In genomic region chr3:186942168-186942567, GRCh38 we compare ENCODE assay signal across 18 cellular contexts.
"Had no signal": no experiment of that assay in that cellular context is flagged by ENCODE, and none has a peak within 500 bp of the region (broad histone marks: within the 10 kb centered on the region; RNA-seq: fewer than 3 reads in every experiment).

No MANE protein-coding gene starts in this region.

- DNase-seq: activated CD4-positive, alpha-beta T cell treated with anti-CD3 and anti-CD28 coated beads, Interleukin-2, amount 10 ng/mL, durations not matched to agents 24 days and 14 days; activated CD8-positive, alpha-beta memory T cell treated with anti-CD3 and anti-CD28 coated beads, Interleukin-2, amount 50 U/mL, for 48 hours; activated gamma-delta T cell treated with Interleukin-2 at 50 U/mL for 16 hours; activated naive CD8-positive, alpha-beta T cell treated with anti-CD3 and anti-CD28 coated beads for 36 hours; activated T-cell treated with anti-CD3 and anti-CD28 coated beads, Interleukin-2, amount 50 U/mL, for 72 hours; brain microvascular endothelial cell; cerebellar nuclear complex; effector memory CD4-positive, alpha-beta T cell; left colon; naive thymus-derived CD8-positive, alpha-beta T cell; pancreas; stimulated activated naive B cell treated with anti-CD40 and anti-IgM and Interleukin-4, amounts not matched to agents 10 μg/mL and 1 μg/mL and 100 μg/mL, for 72 hours; T-helper 17 cell had no signal

- H3K27ac ChIP-seq: brain microvascular endothelial cell, epithelial cell of prostate, pancreas had no signal

- H3K27me3 Mint-ChIP-seq: activated CD4-positive, alpha-beta T cell treated with anti-CD3 and anti-CD28 coated beads, Interleukin-2, amount 10 ng/mL, durations not matched to agents 24 days and 14 days; activated naive CD8-positive, alpha-beta T cell treated with anti-CD3 and anti-CD28 coated beads for 36 hours; dendritic cell treated with granulocyte-macrophage colony-stimulating factor and Interleukin-4, amounts not matched to agents 40 ng/mL and 50 ng/mL, for 4 days; memory B cell; naive thymus-derived CD8-positive, alpha-beta T cell; stimulated activated naive B cell treated with anti-CD40 and anti-IgM and Interleukin-4, amounts not matched to agents 10 μg/mL and 1 μg/mL and 100 μg/mL, for 72 hours; T-helper 17 cell; type B pancreatic cell had no signal

- H3K36me3 ChIP-seq: brain microvascular endothelial cell, pancreas had no signal

- H3K9me3 ChIP-seq: pancreas had no signal

- H3K4me3 ChIP-seq: pancreas had no signal

- H3K27me3 ChIP-seq: brain microvascular endothelial cell, pancreas had no signal

- H3K9me3 Mint-ChIP-seq: activated CD4-positive, alpha-beta T cell treated with anti-CD3 and anti-CD28 coated beads, Interleukin-2, amount 10 ng/mL, durations not matched to agents 24 days and 14 days; activated naive CD8-positive, alpha-beta T cell treated with anti-CD3 and anti-CD28 coated beads for 36 hours; activated T-cell treated with anti-CD3 and anti-CD28 coated beads, Interleukin-2, amount 50 U/mL, for 72 hours; dendritic cell treated with granulocyte-macrophage colony-stimulating factor and Interleukin-4, amounts not matched to agents 40 ng/mL and 50 ng/mL, for 4 days; memory B cell; naive thymus-derived CD8-positive, alpha-beta T cell; stimulated activated naive B cell treated with anti-CD40 and anti-IgM and Interleukin-4, amounts not matched to agents 10 μg/mL and 1 μg/mL and 100 μg/mL, for 72 hours had no signal

- H3K27ac Mint-ChIP-seq: activated CD4-positive, alpha-beta T cell treated with anti-CD3 and anti-CD28 coated beads, Interleukin-2, amount 10 ng/mL, durations not matched to agents 24 days and 14 days; activated naive CD8-positive, alpha-beta T cell treated with anti-CD3 and anti-CD28 coated beads for 36 hours; activated T-cell treated with anti-CD3 and anti-CD28 coated beads, Interleukin-2, amount 50 U/mL, for 72 hours; dendritic cell treated with granulocyte-macrophage colony-stimulating factor and Interleukin-4, amounts not matched to agents 40 ng/mL and 50 ng/mL, for 4 days; stimulated activated naive B cell treated with anti-CD40 and anti-IgM and Interleukin-4, amounts not matched to agents 10 μg/mL and 1 μg/mL and 100 μg/mL, for 72 hours; type B pancreatic cell had no signal

- ATAC-seq: activated T-cell treated with anti-CD3 and anti-CD28 coated beads, Interleukin-2, amount 50 U/mL, for 72 hours; naive thymus-derived CD8-positive, alpha-beta T cell; pancreas; SK-N-SH treated with all-trans-retinoic acid at 6 μM for 48 hours; stimulated activated naive B cell treated with anti-CD40 and anti-IgM and Interleukin-4, amounts not matched to agents 10 μg/mL and 1 μg/mL and 100 μg/mL, for 72 hours; T-helper 17 cell had no signal

- H3K4me3 Mint-ChIP-seq: activated CD4-positive, alpha-beta T cell treated with anti-CD3 and anti-CD28 coated beads, Interleukin-2, amount 10 ng/mL, durations not matched to agents 24 days and 14 days; activated naive CD8-positive, alpha-beta T cell treated with anti-CD3 and anti-CD28 coated beads for 36 hours; activated T-cell treated with anti-CD3 and anti-CD28 coated beads, Interleukin-2, amount 50 U/mL, for 72 hours; dendritic cell treated with granulocyte-macrophage colony-stimulating factor and Interleukin-4, amounts not matched to agents 40 ng/mL and 50 ng/mL, for 4 days; memory B cell; naive thymus-derived CD8-positive, alpha-beta T cell; stimulated activated naive B cell treated with anti-CD40 and anti-IgM and Interleukin-4, amounts not matched to agents 10 μg/mL and 1 μg/mL and 100 μg/mL, for 72 hours; T-helper 17 cell; type B pancreatic cell had no signal
